21 cellular contexts compared by ENCODE assay signal in genomic region chrX:32966956-32967355, GRCh38.
"Had no signal": no experiment of that assay in that cellular context is flagged by ENCODE, and none has a peak within 500 bp of the region (broad histone marks: within the 10 kb centered on the region; RNA-seq: fewer than 3 reads in every experiment).

No MANE protein-coding gene starts in this region.

- H3K79me2 ChIP-seq: parathyroid adenoma had no signal

- H3K27me3 ChIP-seq: foreskin keratinocyte, heart left ventricle, testis, tibial nerve, upper lobe of right lung, vagina had no signal

- H3K36me3 ChIP-seq: heart left ventricle, prostate gland, tibial nerve, upper lobe of right lung, vagina had no signal

- H3K9me3 ChIP-seq: heart left ventricle, prostate gland, testis, tibial nerve, upper lobe of right lung, vagina had no signal

- ATAC-seq: foreskin keratinocyte; heart left ventricle; sciatic nerve; stimulated activated naive B cell treated with anti-CD40 and anti-IgM and Interleukin-4, amounts not matched to agents 10 μg/mL and 1 μg/mL and 100 μg/mL, for 72 hours; stimulated activated naive CD8-positive, alpha-beta T cell treated with anti-CD3 and anti-CD28 coated beads, Interleukin-15, amount 100 ng/mL, for 72 hours; upper lobe of right lung had no signal

- H3K27ac ChIP-seq: foreskin keratinocyte, heart left ventricle, parathyroid adenoma, prostate gland, testis, tibial nerve, upper lobe of right lung, vagina had no signal

- H3K4me1 ChIP-seq: foreskin keratinocyte, heart left ventricle, parathyroid adenoma, prostate gland, testis, tibial nerve, upper lobe of right lung, vagina had no signal

- H3K4me3 ChIP-seq: heart left ventricle, prostate gland, testis, tibial nerve, upper lobe of right lung, vagina had no signal

- H3K9ac ChIP-seq: parathyroid adenoma had no signal

- DNase-seq: effector CD4-positive, alpha-beta T cell; endodermal cell; erythroblast; heart left ventricle; hypothalamus; kidney glomerular epithelial cell; mesendoderm; naive B cell; retina; stimulated activated CD4-positive, alpha-beta T cell treated with anti-CD3 and anti-CD28 coated beads, Interleukin-2, amount 100 ng/mL, for 24 hours; stimulated activated CD4-positive, alpha-beta T cell treated with anti-CD3 and anti-CD28 coated beads, Interleukin-4, amount 100 ng/mL, for 4 hours; stimulated activated naive B cell treated with anti-CD40 and anti-IgM and Interleukin-4, amounts not matched to agents 10 μg/mL and 1 μg/mL and 100 μg/mL, for 72 hours; stimulated activated naive CD8-positive, alpha-beta T cell treated with anti-CD3 and anti-CD28 coated beads, Interleukin-15, amount 100 ng/mL, for 72 hours; testis; upper lobe of right lung had no signal

- H2AFZ ChIP-seq: parathyroid adenoma had no signal
